8 cellular contexts compared by ENCODE assay signal in the genomic region with DNA sequence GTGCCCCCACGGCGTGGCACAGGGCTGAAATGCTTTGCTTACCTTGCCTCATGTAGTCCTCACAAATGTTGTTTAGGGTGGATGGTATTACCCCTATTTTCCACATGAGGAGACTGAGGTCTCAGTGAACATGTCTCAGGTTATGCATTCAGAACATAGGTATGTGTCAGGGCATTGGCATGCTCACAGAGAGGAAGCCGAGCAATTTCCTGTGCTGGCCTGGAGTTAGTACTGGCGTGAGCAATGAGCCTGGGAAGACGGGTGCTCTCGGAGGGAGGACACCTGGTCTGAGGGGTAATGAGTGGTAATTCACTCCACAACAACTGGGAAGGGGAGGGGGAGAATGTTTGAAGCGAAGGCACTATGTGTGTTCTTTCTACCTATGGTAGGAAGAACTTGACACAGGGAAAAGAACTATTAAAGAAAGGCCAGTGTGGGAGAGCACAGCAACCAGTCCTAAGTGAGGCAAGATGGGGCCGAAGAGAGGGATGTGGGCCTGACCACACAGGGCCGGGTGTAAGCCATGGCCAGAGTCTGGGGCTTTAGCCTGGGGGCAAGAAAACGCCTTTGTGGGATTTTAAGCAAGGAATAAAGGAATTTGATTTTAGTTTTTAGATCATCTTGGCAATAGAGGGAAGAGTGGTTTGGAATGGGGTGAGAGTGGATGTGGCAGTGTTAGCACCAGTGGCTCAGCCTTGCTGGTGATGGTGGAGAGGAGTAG. TPM values are rescaled to one million over a fixed set of nuclear protein-coding genes. Genes with fewer than 3 reads are reported as not detected.
DNase-seq lines count a peak whose midpoint lies in the region; ATAC-seq and TF ChIP-seq lines count a peak whose summit lies in the region.

No MANE protein-coding gene starts in this region.

- intact Hi-C loops in heart right ventricle (cut with DNase I) (loop anchor here in 1 of 10 donors (10.0 kb wide), 1 partner anchor 148 kb away; the partner anchor contains the start of gene ABCF3), left cardiac atrium (cut with DNase I) (no loop called here), vagina (cut with DNase I) (loop anchor here (10.0 kb wide), 1 partner anchor 148 kb away; the partner anchor contains the start of gene ABCF3)

- H3K27me3 ChIP-seq in heart right ventricle (no peaks in the 10 kb centered on the region), vagina (no peaks in the 10 kb centered on the region)

- 68 to 70% methylated on average over 10 of the region's 10 CpGs for WGBS in heart right ventricle, 2 donors

- peak overlapping the region in 7 of 10 donors; percentile 11 to 54 (median 38) for H3K27ac ChIP-seq in heart right ventricle
- peak overlapping the region; percentile 47 for H3K27ac ChIP-seq in vagina

- H3K9me3 ChIP-seq in heart right ventricle (no peaks in the 10 kb centered on the region), vagina (no peaks in the 10 kb centered on the region)

- no peak for ATAC-seq in heart right ventricle
- no peak for ATAC-seq in left cardiac atrium
- ATAC-seq in HG02852 (IDR thresholded peaks at IDR 0.05; ENCODE audit: unreplicated experiment): no peak
- ATAC-seq in HG03039 (IDR thresholded peaks at IDR 0.05; ENCODE audit: unreplicated experiment): no peak

- no peak for TF ChIP-seq POLR2A in vagina (IDR thresholded peaks at IDR 0.05)

- H3K4me1 ChIP-seq in heart right ventricle (peaks cover 3 to 40% (median 26%) of the 10 kb centered on the region in 9 donors), vagina (peaks cover 25% of the 10 kb centered on the region)

- peaks cover 3 to 80% (median 68%) of the 10 kb centered on the region in 9 donors for H3K36me3 ChIP-seq in heart right ventricle
- peaks cover 4 to 75% of the 10 kb centered on the region in 2 donors for H3K36me3 ChIP-seq in vagina

- TF ChIP-seq CTCF in heart right ventricle (IDR thresholded peaks at IDR 0.05): no peak
- TF ChIP-seq CTCF in vagina (IDR thresholded peaks at IDR 0.05): no peak

- no peak overlapping the region for H3K4me3 ChIP-seq in heart right ventricle
- H3K4me3 ChIP-seq in vagina: no peak overlapping the region

- no peak for DNase-seq in heart right ventricle
- DNase-seq in left cardiac atrium: no peak
- DNase-seq in amniotic stem cell (lab: John Stamatoyannopoulos, UW): peak; percentile 82
- DNase-seq in islet precursor cell: peak; percentile 94
- DNase-seq in vagina (ENCODE audit: extremely low spot score in 2 of 2): no peak
- DNase-seq in HuH-7 (ENCODE audit: low spot score): no peak

RNA-seq across cellular contexts. Expression of gene FAM131A, which starts 4.9 kb away (rescaled TPM):
- total RNA-seq in heart right ventricle (10 to 100 TPM; 23.0 to 36.5 (median 26.7) TPM), left cardiac atrium (10 to 100 TPM; 21.0 to 31.1 TPM), vagina (28.5 TPM)
- 10 to 100 TPM; 21.6 to 32.5 TPM for polyA plus RNA-seq in heart right ventricle

RNA-seq across cellular contexts. Expression of gene EIF4G1, which starts 18.1 kb away (rescaled TPM):
- total RNA-seq in heart right ventricle: 100 to 1,000 TPM; 203 to 316 (median 209) TPM
- 100 to 1,000 TPM; 142 to 277 TPM for polyA plus RNA-seq in heart right ventricle
- 100 to 1,000 TPM; 229 to 275 TPM for total RNA-seq in left cardiac atrium
- total RNA-seq in vagina: 207 TPM

RNA-seq across cellular contexts. Expression of gene CLCN2, which starts 28.9 kb away (rescaled TPM):
- total RNA-seq in heart right ventricle: 1 to 10 TPM; 1.3 to 3.0 (median 2.4) TPM
- polyA plus RNA-seq in heart right ventricle: 1 to 10 TPM; 1.6 to 8.4 TPM
- 1 to 10 TPM; 2.3 to 2.6 TPM for total RNA-seq in left cardiac atrium
- total RNA-seq in vagina: 8.1 TPM

RNA-seq across cellular contexts. Expression of gene POLR2H, which starts 29.0 kb away (rescaled TPM):
- total RNA-seq in heart right ventricle (10 to 100 TPM; 17.4 to 31.0 (median 22.9) TPM), left cardiac atrium (10 to 100 TPM; 26.8 to 34.4 TPM), vagina (64.3 TPM)
- polyA plus RNA-seq in heart right ventricle: 10 to 100 TPM; 55.1 to 63.7 TPM

RNA-seq across cellular contexts. Expression of gene PSMD2, which starts 33.5 kb away (rescaled TPM):
- total RNA-seq in heart right ventricle: 100 to 1,000 TPM; 210 to 254 (median 231) TPM
- 100 to 1,000 TPM in 1 of 2 donors, 10 to 100 TPM in 1; 49.0 to 288 TPM for polyA plus RNA-seq in heart right ventricle
- 100 to 1,000 TPM; 176 to 217 TPM for total RNA-seq in left cardiac atrium
- 108 TPM for total RNA-seq in vagina

Comparison
In these comparisons a context has a peak if more than half of its experiments do, and no peak if none do; other contexts are left out.
1. DNase-seq: peak in amniotic stem cell (single experiment) and islet precursor cell (single experiment); none in heart right ventricle (0 of 2), left cardiac atrium (single experiment), vagina (0 of 2) and HuH-7 (single experiment).